ENCODE assay signal across 12 cellular contexts in the genomic region with DNA sequence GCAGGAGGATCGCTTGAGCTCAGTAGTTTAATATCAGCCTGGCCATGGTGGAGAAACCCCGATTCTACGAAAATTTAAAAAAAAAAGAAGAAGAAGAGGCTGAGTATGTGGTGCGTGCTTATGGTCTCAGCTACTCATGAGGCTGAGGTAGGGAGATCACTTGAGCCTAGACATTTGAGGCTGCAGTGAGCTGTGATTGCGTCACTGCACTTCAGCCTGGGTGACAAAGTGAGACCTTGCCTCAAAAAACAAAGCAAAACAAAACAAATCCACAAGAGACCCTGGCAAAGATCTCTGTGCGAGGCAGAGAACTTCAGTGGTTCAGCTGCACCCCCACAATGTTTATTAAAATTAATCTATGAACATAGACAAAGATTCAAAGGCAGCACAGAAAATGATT. TPM values are rescaled to one million over a fixed set of nuclear protein-coding genes. Genes with fewer than 3 reads are reported as not detected.
DNase-seq lines count a peak whose midpoint lies in the region; TF ChIP-seq lines count a peak whose summit lies in the region.
"Had no signal": no experiment of that assay in that cellular context is flagged by ENCODE, and none has a peak within 500 bp of the region (broad histone marks: within the 10 kb centered on the region; RNA-seq: fewer than 3 reads in every experiment).

No MANE protein-coding gene starts in this region.

- H3K27ac Mint-ChIP-seq in activated CD4-positive, alpha-beta T cell treated with anti-CD3 and anti-CD28 coated beads, Interleukin-2, amount 10 ng/mL, durations not matched to agents 7 days and 5 days: peak overlapping the region; percentile 57

- no peaks in the 10 kb centered on the region for H3K9me3 Mint-ChIP-seq in activated CD4-positive, alpha-beta T cell treated with anti-CD3 and anti-CD28 coated beads, Interleukin-2, amount 10 ng/mL, durations not matched to agents 7 days and 5 days

- H3K4me3 Mint-ChIP-seq in activated CD4-positive, alpha-beta T cell treated with anti-CD3 and anti-CD28 coated beads, Interleukin-2, amount 10 ng/mL, durations not matched to agents 7 days and 5 days: no peak overlapping the region

- no peak for TF ChIP-seq POLR2A in thyroid gland (IDR thresholded peaks at IDR 0.05)

- peaks cover 12% of the 10 kb centered on the region for H3K4me1 Mint-ChIP-seq in activated CD4-positive, alpha-beta T cell treated with anti-CD3 and anti-CD28 coated beads, Interleukin-2, amount 10 ng/mL, durations not matched to agents 7 days and 5 days

- no peak overlapping the region for H3K4me3 ChIP-seq in adipocyte (ENCODE audit: low read length)
- no peak overlapping the region for H3K4me3 ChIP-seq in thyroid gland (replicated peaks in 1 of 3)
- H3K4me3 ChIP-seq in dorsolateral prefrontal cortex: no peak overlapping the region
- H3K4me3 ChIP-seq: BLaER1, GM12878 had no signal

- CTCF ChIA-PET in activated CD4-positive, alpha-beta T cell treated with anti-CD3 and anti-CD28 coated beads, Interleukin-2, amount 10 ng/mL, durations not matched to agents 7 days and 5 days (lab: Charles Lee): interaction anchor here (1.2 kb wide), 1 partner anchor 18 kb away, joined by 3 read pairs; no protein-coding TSS in a partner anchor

- no peaks in the 10 kb centered on the region for H3K36me3 Mint-ChIP-seq in activated CD4-positive, alpha-beta T cell treated with anti-CD3 and anti-CD28 coated beads, Interleukin-2, amount 10 ng/mL, durations not matched to agents 7 days and 5 days (ENCODE audit: low read depth)

- H3K36me3 ChIP-seq in adipocyte (ENCODE audit: control insufficient read depth, insufficient read depth, low read length, severe bottlenecking) (no peaks in the 10 kb centered on the region), thyroid gland (no peaks in the 10 kb centered on the region)
- H3K36me3 ChIP-seq: BLaER1 had no signal

- H3K27me3 ChIP-seq in adipocyte (replicated peaks; ENCODE audit: control insufficient read depth, insufficient read depth, low read length): no peaks in the 10 kb centered on the region
- no peaks in the 10 kb centered on the region for H3K27me3 ChIP-seq in thyroid gland
- no peaks in the 10 kb centered on the region for H3K27me3 ChIP-seq in dorsolateral prefrontal cortex
- H3K27me3 ChIP-seq: BLaER1 had no signal

- no peak for TF ChIP-seq CTCF in thyroid gland (IDR thresholded peaks at IDR 0.05)
- TF ChIP-seq CTCF in dorsolateral prefrontal cortex (IDR thresholded peaks at IDR 0.05 in 54 of 56, conservative IDR thresholded peaks at IDR 0.05 in 2 of 56; ENCODE audit: low read depth in 1 of 56, partially characterized antibody in 56 of 56): no peak

- intact Hi-C loops in thyroid gland (cut with DNase I): no loop called here
- intact Hi-C loops in dorsolateral prefrontal cortex (cut with DNase I): no loop called here

- H3K27ac ChIP-seq in thyroid gland (peak overlapping the region in 1 of 3 donors; percentile 44), dorsolateral prefrontal cortex (no peak overlapping the region)
- H3K27ac ChIP-seq: BLaER1 had no signal

- H3K9me3 ChIP-seq in adipocyte (ENCODE audit: control insufficient read depth, low read length): no peaks in the 10 kb centered on the region
- H3K9me3 ChIP-seq in thyroid gland: no peaks in the 10 kb centered on the region
- H3K9me3 ChIP-seq: BLaER1 had no signal

- WGBS in thyroid gland, 2 donors: 50 to 54% methylated on average over 6 of the region's 6 CpGs

- DNase-seq in activated CD4-positive, alpha-beta T cell treated with anti-CD3 and anti-CD28 coated beads, Interleukin-2, amount 10 ng/mL, durations not matched to agents 7 days and 5 days: no peak
- no peak for DNase-seq in activated CD4-positive, alpha-beta T cell treated with anti-CD3 and anti-CD28 coated beads for 4 hours
- DNase-seq in MV-4-11 (lab: John Stamatoyannopoulos, UW) (peak; percentile 41), adipocyte (ENCODE audit: low read depth) (no peak), thyroid gland (peak; percentile 42 to 68), dorsolateral prefrontal cortex (no peak), activated gamma-delta T cell (lab: John Stamatoyannopoulos, UW) (no peak)
- DNase-seq: 8988T, AML-193, DMS 273 treated with DMSO at 0.1 percent for 48 hours had no signal

- peaks cover 3% of the 10 kb centered on the region for H3K27me3 Mint-ChIP-seq in activated CD4-positive, alpha-beta T cell treated with anti-CD3 and anti-CD28 coated beads, Interleukin-2, amount 10 ng/mL, durations not matched to agents 7 days and 5 days

- H3K4me1 ChIP-seq in adipocyte (ENCODE audit: control insufficient read depth, insufficient read depth, low read length) (peaks cover 25% of the 10 kb centered on the region), thyroid gland (peaks cover 15 to 37% of the 10 kb centered on the region in 2 donors)

- peak overlapping the region; percentile 6 for H3K9ac ChIP-seq in adipocyte (ENCODE audit: low read length)
- H3K9ac ChIP-seq: BLaER1 had no signal

- POLR2A ChIA-PET in activated CD4-positive, alpha-beta T cell treated with anti-CD3 and anti-CD28 coated beads, Interleukin-2, amount 10 ng/mL, durations not matched to agents 7 days and 5 days (lab: Charles Lee): no interaction called here

RNA-seq across cellular contexts. Expression of a gene that starts 24.3 kb away (rescaled TPM):
- 10 to 100 TPM; 22.9 to 24.1 TPM for total RNA-seq in activated CD4-positive, alpha-beta T cell treated with anti-CD3 and anti-CD28 coated beads, Interleukin-2, amount 10 ng/mL, durations not matched to agents 7 days and 5 days
- 10 to 100 TPM; 25.6 to 47.4 (median 31.5) TPM for total RNA-seq in thyroid gland
- total RNA-seq in dorsolateral prefrontal cortex: 10 to 100 TPM; 28.0 to 55.6 (median 40.5) TPM

Comparison
In these comparisons a context has a peak if more than half of its experiments do, and no peak if none do; other contexts are left out.
1. DNase-seq: peak in MV-4-11 (single experiment) and thyroid gland (2 of 2); none in activated CD4-positive, alpha-beta T cell treated with anti-CD3 and anti-CD28 coated beads, Interleukin-2, amount 10 ng/mL, durations not matched to agents 7 days and 5 days (single experiment), activated CD4-positive, alpha-beta T cell treated with anti-CD3 and anti-CD28 coated beads for 4 hours (0 of 2), adipocyte (single experiment), dorsolateral prefrontal cortex (0 of 10) and activated gamma-delta T cell (single experiment).